Comparison of ENCODE assay signal across 9 cellular contexts in genomic region chr16:68272501-68273209, GRCh38. TPM values are rescaled to one million over a fixed set of nuclear protein-coding genes. Genes with fewer than 3 reads are reported as not detected.
DNase-seq lines count a peak whose midpoint lies in the region; ATAC-seq and TF ChIP-seq lines count a peak whose summit lies in the region.
"Had no signal": no experiment of that assay in that cellular context is flagged by ENCODE, and none has a peak within 500 bp of the region (broad histone marks: within the 10 kb centered on the region; RNA-seq: fewer than 3 reads in every experiment).

No MANE protein-coding gene starts in this region.

- H3K9me3 Mint-ChIP-seq in CD4-positive, alpha-beta memory T cell, result no peaks in the 10 kb centered on the region
- no peaks in the 10 kb centered on the region for H3K9me3 Mint-ChIP-seq in activated T-helper 1 cell treated with anti-CD3 and anti-CD28 coated beads, Interleukin-12 subunit alpha, Interleukin-12 subunit beta, Interleukin-2, Interleukin-4 antibody, amounts not matched to agents 30 ng/mL and 10 ng/mL and 1 ng/mL, durations not matched to agents 14 hours and 24 hours and 36 hours
- H3K9me3 Mint-ChIP-seq in glutamatergic neuron (ENCODE audit: unreplicated experiment), result peaks cover 2% of the 10 kb centered on the region

- H3K4me1 Mint-ChIP-seq in CD4-positive, alpha-beta memory T cell, result peaks cover 60 to 94% (median 78%) of the 10 kb centered on the region in 4 donors
- H3K4me1 Mint-ChIP-seq in activated T-helper 1 cell treated with anti-CD3 and anti-CD28 coated beads, Interleukin-12 subunit alpha, Interleukin-12 subunit beta, Interleukin-2, Interleukin-4 antibody, amounts not matched to agents 30 ng/mL and 10 ng/mL and 1 ng/mL, durations not matched to agents 14 hours and 24 hours and 36 hours (ENCODE audit: low read depth), result peaks cover 80% of the 10 kb centered on the region
- H3K4me1 Mint-ChIP-seq in glutamatergic neuron (ENCODE audit: low read depth, unreplicated experiment), result peaks cover 19% of the 10 kb centered on the region

- no peaks in the 10 kb centered on the region for H3K27me3 Mint-ChIP-seq in CD4-positive, alpha-beta memory T cell
- H3K27me3 Mint-ChIP-seq in activated T-helper 1 cell treated with anti-CD3 and anti-CD28 coated beads, Interleukin-12 subunit alpha, Interleukin-12 subunit beta, Interleukin-2, Interleukin-4 antibody, amounts not matched to agents 30 ng/mL and 10 ng/mL and 1 ng/mL, durations not matched to agents 14 hours and 24 hours and 36 hours (ENCODE audit: insufficient read depth), result no peaks in the 10 kb centered on the region
- peaks cover 3% of the 10 kb centered on the region for H3K27me3 Mint-ChIP-seq in glutamatergic neuron (ENCODE audit: unreplicated experiment)

- CTCF ChIA-PET in CD4-positive, alpha-beta memory T cell (lab: Charles Lee; ENCODE audit: partially characterized antibody), result interaction anchor here (0.7 to 25.3 kb wide), 7 partner anchors 10 to 57 kb away, joined by 3 to 680 read pairs (median 8); partner anchors contain the start of genes PRMT7, SLC7A6 and SLC7A6OS

- peak overlapping the region; percentile 7 to 9 for H3K9ac ChIP-seq in mucosa of rectum (ENCODE audit: low read depth in 1 of 2, low read length in 2 of 2)

- H3K4me3 Mint-ChIP-seq in CD4-positive, alpha-beta memory T cell, result peak overlapping the region; percentile 68 to 96 (median 76)
- peak overlapping the region; percentile 56 for H3K4me3 Mint-ChIP-seq in activated T-helper 1 cell treated with anti-CD3 and anti-CD28 coated beads, Interleukin-12 subunit alpha, Interleukin-12 subunit beta, Interleukin-2, Interleukin-4 antibody, amounts not matched to agents 30 ng/mL and 10 ng/mL and 1 ng/mL, durations not matched to agents 14 hours and 24 hours and 36 hours
- H3K4me3 Mint-ChIP-seq in glutamatergic neuron (ENCODE audit: unreplicated experiment), result no peak overlapping the region

- peak overlapping the region; percentile 4 to 6 for H3K4me3 ChIP-seq in CD4-positive, alpha-beta memory T cell (ENCODE audit: low read length in 2 of 2)
- no peak overlapping the region for H3K4me3 ChIP-seq in mucosa of rectum (ENCODE audit: low read length in 2 of 2)
- H3K4me3 ChIP-seq: SJSA1 had no signal

- H3K9me3 ChIP-seq in CD4-positive, alpha-beta memory T cell (ENCODE audit: control insufficient read depth in 1 of 2, low read length in 2 of 2), result no peaks in the 10 kb centered on the region
- no peaks in the 10 kb centered on the region for H3K9me3 ChIP-seq in mucosa of rectum (ENCODE audit: control insufficient read depth in 2 of 2, low read length in 2 of 2)
- H3K9me3 ChIP-seq: SJSA1 had no signal

- H3K36me3 ChIP-seq in CD4-positive, alpha-beta memory T cell (ENCODE audit: insufficient read depth, low read length), result peaks cover 4% of the 10 kb centered on the region
- peaks cover 12 to 13% of the 10 kb centered on the region in 2 donors for H3K36me3 ChIP-seq in mucosa of rectum (ENCODE audit: control insufficient read depth in 2 of 2, insufficient read depth in 2 of 2, low read length in 2 of 2)

- no peaks in the 10 kb centered on the region for H3K27me3 ChIP-seq in CD4-positive, alpha-beta memory T cell (ENCODE audit: insufficient read depth, low read length)
- H3K27me3 ChIP-seq in mucosa of rectum (ENCODE audit: control insufficient read depth in 2 of 2, insufficient read depth in 2 of 2, low read length in 2 of 2), result no peaks in the 10 kb centered on the region
- H3K27me3 ChIP-seq: SJSA1 had no signal

- peak overlapping the region; percentile 55 for H3K27ac ChIP-seq in CD4-positive, alpha-beta memory T cell (ENCODE audit: low read depth, low read length)
- peak overlapping the region; percentile 59 for H3K27ac ChIP-seq in mucosa of rectum (ENCODE audit: low read depth in 2 of 2, low read length in 2 of 2)
- H3K27ac ChIP-seq: SJSA1 had no signal

- H3K27ac Mint-ChIP-seq in CD4-positive, alpha-beta memory T cell, result peak overlapping the region; percentile 84 to 98 (median 95)
- peak overlapping the region; percentile 89 for H3K27ac Mint-ChIP-seq in activated T-helper 1 cell treated with anti-CD3 and anti-CD28 coated beads, Interleukin-12 subunit alpha, Interleukin-12 subunit beta, Interleukin-2, Interleukin-4 antibody, amounts not matched to agents 30 ng/mL and 10 ng/mL and 1 ng/mL, durations not matched to agents 14 hours and 24 hours and 36 hours
- H3K27ac Mint-ChIP-seq in glutamatergic neuron (ENCODE audit: unreplicated experiment), result no peak overlapping the region

- TF ChIP-seq CTCF in glutamatergic neuron (IDR thresholded peaks at IDR 0.05; ENCODE audit: partially characterized antibody, unreplicated experiment), result no peak

- H3K4me1 ChIP-seq in CD4-positive, alpha-beta memory T cell (ENCODE audit: insufficient read depth, low read length), result peaks cover 94% of the 10 kb centered on the region
- peaks cover 19 to 25% of the 10 kb centered on the region in 2 donors for H3K4me1 ChIP-seq in mucosa of rectum (ENCODE audit: control insufficient read depth in 2 of 2, insufficient read depth in 2 of 2, low read length in 2 of 2)
- H3K4me1 ChIP-seq: SJSA1 had no signal

- no peak for ATAC-seq in HG03159 (IDR thresholded peaks at IDR 0.05; ENCODE audit: unreplicated experiment)
- ATAC-seq in HG02852 (IDR thresholded peaks at IDR 0.05; ENCODE audit: unreplicated experiment), result no peak

- POLR2A ChIA-PET in CD4-positive, alpha-beta memory T cell (lab: Charles Lee; ENCODE audit: partially characterized antibody), result interaction anchor here (0.8 to 44.5 kb wide), 10 partner anchors 8 to 472 kb away, joined by 3 to 1508 read pairs (median 4); partner anchors contain the start of genes NFATC3, PLA2G15, PRMT7 and SLC7A6

- intact Hi-C loops in CD4-positive, alpha-beta memory T cell (cut with micrococcal nuclease), result loop anchor here (1.0 kb wide), 2 partner anchors 8 to 9 kb away; partner anchors contain the start of gene SLC7A6
- intact Hi-C loops in activated T-helper 1 cell treated with anti-CD3 and anti-CD28 coated beads, Interleukin-12 subunit alpha, Interleukin-12 subunit beta, Interleukin-2, Interleukin-4 antibody, amounts not matched to agents 30 ng/mL and 10 ng/mL and 1 ng/mL, durations not matched to agents 14 hours and 24 hours and 36 hours (cut with micrococcal nuclease), result no loop called here

- peaks cover 49 to 59% of the 10 kb centered on the region in 2 donors for H3K36me3 Mint-ChIP-seq in CD4-positive, alpha-beta memory T cell
- peaks cover 62% of the 10 kb centered on the region for H3K36me3 Mint-ChIP-seq in activated T-helper 1 cell treated with anti-CD3 and anti-CD28 coated beads, Interleukin-12 subunit alpha, Interleukin-12 subunit beta, Interleukin-2, Interleukin-4 antibody, amounts not matched to agents 30 ng/mL and 10 ng/mL and 1 ng/mL, durations not matched to agents 14 hours and 24 hours and 36 hours (ENCODE audit: low read depth)
- no peaks in the 10 kb centered on the region for H3K36me3 Mint-ChIP-seq in glutamatergic neuron (ENCODE audit: unreplicated experiment)

- DNase-seq in CD4-positive, alpha-beta memory T cell, result peak; percentile 75 to 85 (median 78)
- DNase-seq in NCI-H2107 treated with DMSO at 0.1 percent for 48 hours (lab: John Stamatoyannopoulos, UW; ENCODE audit: unreplicated experiment) (peak; percentile 97), T1000 (lab: John Stamatoyannopoulos, UW) (no peak), glutamatergic neuron (no peak)
- DNase-seq in activated T-helper 1 cell treated with anti-CD3 and anti-CD28 coated beads, Interleukin-12 subunit alpha, Interleukin-12 subunit beta, Interleukin-2, Interleukin-4 antibody, amounts not matched to agents 30 ng/mL and 10 ng/mL and 1 ng/mL, durations not matched to agents 14 hours and 24 hours and 36 hours (ENCODE audit: low spot score), result no peak

RNA-seq across cellular contexts. Expression of gene SLC7A6, which starts 8.3 kb away (rescaled TPM):
- total RNA-seq in CD4-positive, alpha-beta memory T cell, result 100 to 1,000 TPM; 190 to 194 TPM
- 10 to 100 TPM; 14.4 to 21.1 TPM for polyA plus RNA-seq in CD4-positive, alpha-beta memory T cell
- total RNA-seq in activated T-helper 1 cell treated with anti-CD3 and anti-CD28 coated beads, Interleukin-12 subunit alpha, Interleukin-12 subunit beta, Interleukin-2, Interleukin-4 antibody, amounts not matched to agents 30 ng/mL and 10 ng/mL and 1 ng/mL, durations not matched to agents 14 hours and 24 hours and 36 hours, result 139 and 143 TPM in 2 replicates
- 78.1 TPM for total RNA-seq in glutamatergic neuron (ENCODE audit: unreplicated experiment)

RNA-seq across cellular contexts. Expression of gene PLA2G15, which starts 27.5 kb away (rescaled TPM):
- total RNA-seq in CD4-positive, alpha-beta memory T cell, result 10 to 100 TPM; 12.0 to 13.3 TPM
- polyA plus RNA-seq in CD4-positive, alpha-beta memory T cell, result 10 to 100 TPM in 1 of 2 donors, 1 to 10 TPM in 1; 6.6 to 10.8 TPM
- total RNA-seq in activated T-helper 1 cell treated with anti-CD3 and anti-CD28 coated beads, Interleukin-12 subunit alpha, Interleukin-12 subunit beta, Interleukin-2, Interleukin-4 antibody, amounts not matched to agents 30 ng/mL and 10 ng/mL and 1 ng/mL, durations not matched to agents 14 hours and 24 hours and 36 hours, result 8.6 and 8.8 TPM in 2 replicates
- total RNA-seq in glutamatergic neuron (ENCODE audit: unreplicated experiment), result 11.9 TPM

RNA-seq across cellular contexts. Expression of gene ESRP2, which starts 36.7 kb away (rescaled TPM):
- under 1 TPM; 0.14 to 0.26 TPM for total RNA-seq in CD4-positive, alpha-beta memory T cell
- under 1 TPM in 1 of 2 donors, not detected in 1; 0.64 TPM for polyA plus RNA-seq in CD4-positive, alpha-beta memory T cell
- total RNA-seq in activated T-helper 1 cell treated with anti-CD3 and anti-CD28 coated beads, Interleukin-12 subunit alpha, Interleukin-12 subunit beta, Interleukin-2, Interleukin-4 antibody, amounts not matched to agents 30 ng/mL and 10 ng/mL and 1 ng/mL, durations not matched to agents 14 hours and 24 hours and 36 hours, result 0.10 and 0.12 TPM in 2 replicates
- total RNA-seq in glutamatergic neuron (ENCODE audit: unreplicated experiment), result not detected

RNA-seq across cellular contexts. Expression of gene SLC7A6OS, which starts 38.1 kb away (rescaled TPM):
- total RNA-seq in CD4-positive, alpha-beta memory T cell, result 10 to 100 TPM; 51.9 to 55.8 TPM
- polyA plus RNA-seq in CD4-positive, alpha-beta memory T cell, result 10 to 100 TPM; 22.4 to 25.2 TPM
- total RNA-seq in activated T-helper 1 cell treated with anti-CD3 and anti-CD28 coated beads, Interleukin-12 subunit alpha, Interleukin-12 subunit beta, Interleukin-2, Interleukin-4 antibody, amounts not matched to agents 30 ng/mL and 10 ng/mL and 1 ng/mL, durations not matched to agents 14 hours and 24 hours and 36 hours, result 26.5 and 27.6 TPM in 2 replicates
- 25.2 TPM for total RNA-seq in glutamatergic neuron (ENCODE audit: unreplicated experiment)

RNA-seq across cellular contexts. Expression of gene PRMT7, which starts 38.2 kb away (rescaled TPM):
- 100 to 1,000 TPM in 1 of 2 experiments, 10 to 100 TPM in 1; 98.4 to 104 TPM for total RNA-seq in CD4-positive, alpha-beta memory T cell
- 10 to 100 TPM; 28.3 to 30.6 TPM for polyA plus RNA-seq in CD4-positive, alpha-beta memory T cell
- total RNA-seq in activated T-helper 1 cell treated with anti-CD3 and anti-CD28 coated beads, Interleukin-12 subunit alpha, Interleukin-12 subunit beta, Interleukin-2, Interleukin-4 antibody, amounts not matched to agents 30 ng/mL and 10 ng/mL and 1 ng/mL, durations not matched to agents 14 hours and 24 hours and 36 hours, result 80.6 and 85.2 TPM in 2 replicates
- total RNA-seq in glutamatergic neuron (ENCODE audit: unreplicated experiment), result 62.7 TPM

Comparison
In these comparisons a context has a peak if more than half of its experiments do, and no peak if none do; other contexts are left out.
1. DNase-seq: peak in CD4-positive, alpha-beta memory T cell (5 of 5) and NCI-H2107 treated with DMSO at 0.1 percent for 48 hours (single experiment); none in activated T-helper 1 cell treated with anti-CD3 and anti-CD28 coated beads, Interleukin-12 subunit alpha, Interleukin-12 subunit beta, Interleukin-2, Interleukin-4 antibody, amounts not matched to agents 30 ng/mL and 10 ng/mL and 1 ng/mL, durations not matched to agents 14 hours and 24 hours and 36 hours (single experiment), T1000 (single experiment) and glutamatergic neuron (single experiment).
2. H3K4me3 ChIP-seq: peak in CD4-positive, alpha-beta memory T cell (2 of 2); none in mucosa of rectum (0 of 2).